In genomic region chr15:73867426-73867825, GRCh38 we compare ENCODE assay signal across 24 cellular contexts. TPM values are rescaled to one million over a fixed set of nuclear protein-coding genes. Genes with fewer than 3 reads are reported as not detected.
A peak's percentile ranks its signal among the peaks of the same experiment; 100 is the strongest.
DNase-seq lines count a peak whose midpoint lies in the region; ATAC-seq, FAIRE-seq and TF ChIP-seq lines count a peak whose summit lies in the region.
"Had no signal": no experiment of that assay in that cellular context is flagged by ENCODE, and none has a peak within 500 bp of the region (broad histone marks: within the 10 kb centered on the region; RNA-seq: fewer than 3 reads in every experiment).

No MANE protein-coding gene starts in this region.

- no peak overlapping the region for H3K4me2 ChIP-seq in H1 (ENCODE audit: insufficient read depth in 1 of 2, low read depth in 2 of 2, low read length in 2 of 2)
- H3K4me2 ChIP-seq: A549 had no signal

- ATAC-seq in right cardiac atrium (no peak), left cardiac atrium (no peak), left lobe of liver (no peak)
- ATAC-seq: A549, GM12878 had no signal

- H3K79me2 ChIP-seq in H1 (ENCODE audit: control insufficient read depth in 1 of 2, insufficient read depth in 2 of 2, low read length in 2 of 2), result no peaks in the 10 kb centered on the region

- H3K4me1 ChIP-seq in right cardiac atrium (ENCODE audit: control insufficient read depth, insufficient read depth, low read length), result peaks cover 14% of the 10 kb centered on the region
- H3K4me1 ChIP-seq in H1 (replicated peaks in 1 of 4; ENCODE audit: control insufficient read depth in 3 of 4, insufficient read depth in 4 of 4, low read length in 3 of 4), result peaks cover 0 to 2% (median 0%) of the 10 kb centered on the region in 4 experiments; a peak in 4 of 7 replicates
- H3K4me1 ChIP-seq: A549, BE2C had no signal

- peak overlapping the region; percentile 36 for H4K91ac ChIP-seq in H1 (replicated peaks; ENCODE audit: insufficient read length, low read length)

- peak overlapping the region; percentile 14; the same call in 1 of the 2 replicates for H3K18ac ChIP-seq in H1 (ENCODE audit: extremely low read depth, low read length)

- H3K56ac ChIP-seq in H1 (replicated peaks; ENCODE audit: insufficient read length, low read depth, low read length), result no peak overlapping the region

- no peak overlapping the region for H4K5ac ChIP-seq in H1 (ENCODE audit: insufficient read length, low read depth, low read length)

- H4K20me1 ChIP-seq in H1 (replicated peaks in 1 of 2; ENCODE audit: control insufficient read depth in 1 of 2, insufficient read depth in 2 of 2, low read length in 2 of 2), result no peaks in the 10 kb centered on the region
- H4K20me1 ChIP-seq: BLaER1 treated with 17β-estradiol and CSF1 and Interleukin-3, amounts not matched to agents 10 nM and 100 nM had no signal

- no peak overlapping the region for H2AFZ ChIP-seq in H1 (ENCODE audit: low read length)

- FAIRE-seq in H1 (lab: Jason Lieb, UNC) (no peak), RCC 7860 (lab: Jason Lieb, UNC) (no peak)
- FAIRE-seq: A549, D721Med, GM12878 had no signal

- H3K27me3 ChIP-seq in right cardiac atrium (ENCODE audit: control insufficient read depth, insufficient read depth) (no peaks in the 10 kb centered on the region), H1 (replicated peaks in 1 of 4; ENCODE audit: control insufficient read depth in 3 of 4, extremely low read depth in 1 of 4, insufficient read depth in 3 of 4, low read length in 3 of 4) (no peaks in the 10 kb centered on the region)
- H3K27me3 ChIP-seq: BLaER1 treated with 17β-estradiol and CSF1 and Interleukin-3, amounts not matched to agents 10 nM and 100 nM had no signal

- TF ChIP-seq CTCF in H1 (IDR thresholded peaks at IDR 0.05; ENCODE audit: control extremely low read depth in 1 of 3, insufficient read depth in 1 of 3, low read depth in 1 of 3, low read length in 3 of 3), result no peak

- peak in 2 of 3 donors; percentile 62 to 66 for DNase-seq in right cardiac atrium
- no peak for DNase-seq in left cardiac atrium
- DNase-seq in H1 (ENCODE audit: low read depth in 1 of 2, low spot score in 2 of 2), result no peak
- peak; percentile 46 for DNase-seq in left lobe of liver (ENCODE audit: low spot score)
- no peak for DNase-seq in RCC 7860 (ENCODE audit: low spot score)
- DNase-seq in NK-92 treated with Interleukin-12 subunit alpha and Interleukin-12 subunit beta, amount 100 ng/mL, for 24 hours (lab: John Stamatoyannopoulos, UW), result no peak
- DNase-seq in NCI-H524 (lab: John Stamatoyannopoulos, UW), result no peak
- DNase-seq: 8988T; ACHN; AML-193; BE2C; CD4-positive, alpha-beta T cell; CD8-positive, alpha-beta memory T cell; DMS 273 treated with DMSO at 0.1 percent for 48 hours; DMS79; EL; GDM1 had no signal

- H3K4me3 ChIP-seq in right cardiac atrium (ENCODE audit: low read length) (no peak overlapping the region), H1 (ENCODE audit: extremely low read depth in 1 of 4, insufficient read depth in 2 of 4, low read depth in 3 of 4, low read length in 4 of 4) (no peak overlapping the region)
- H3K4me3 ChIP-seq: A549; BLaER1 treated with 17β-estradiol and CSF1 and Interleukin-3, amounts not matched to agents 10 nM and 100 nM; GM12878 had no signal

- CTCF ChIA-PET in H1 (lab: Charles Lee; ENCODE audit: partially characterized antibody), result interaction anchor here (0.6 to 6.5 kb wide), 37 partner anchors 7 to 271 kb away, joined by 3 to 36 read pairs (median 5); partner anchors contain the start of genes LOXL1 and TBC1D21

- no peak overlapping the region; the same call in 1 of the 2 replicates for H2BK20ac ChIP-seq in H1 (ENCODE audit: low read length)

- no peak overlapping the region for H3K9ac ChIP-seq in H1 (replicated peaks in 1 of 4; ENCODE audit: extremely low read depth in 1 of 4, low read depth in 3 of 4, low read length in 3 of 4)
- H3K9ac ChIP-seq: BLaER1 treated with 17β-estradiol and CSF1 and Interleukin-3, amounts not matched to agents 10 nM and 100 nM had no signal

- H3K23me2 ChIP-seq in H1 (ENCODE audit: low read depth, low read length), result no peaks in the 10 kb centered on the region

- 65% methylated on average over 3 of the region's 3 CpGs for WGBS in right cardiac atrium
- 84% methylated on average over 3 of the region's 3 CpGs; no CpG with 5 or more reads in 1 of the 2 experiments for WGBS in H1 (ENCODE audit: extremely low coverage in 1 of 2, insufficient coverage in 1 of 2, insufficient read length in 1 of 2, insufficient replicate concordance in 2 of 2, low coverage in 1 of 2, low lambda C conversion rate in 2 of 2, missing lambda C conversion rate in 1 of 2), 2 experiments

- TF ChIP-seq EP300 in H1 (IDR thresholded peaks at IDR 0.05; ENCODE audit: borderline replicate concordance in 1 of 2, low read depth in 2 of 2, low read length in 2 of 2), result no peak

- H3K79me1 ChIP-seq in H1 (ENCODE audit: low read depth, low read length), result no peaks in the 10 kb centered on the region

- H3K14ac ChIP-seq in H1 (ENCODE audit: insufficient read length), result no peak overlapping the region

- no peak overlapping the region; the same call in 1 of the 2 replicates for H2BK12ac ChIP-seq in H1 (ENCODE audit: low read depth, low read length)

- no peak overlapping the region for H3K4ac ChIP-seq in H1 (replicated peaks; ENCODE audit: insufficient read length, low read depth, low read length)

- intact Hi-C loops in right cardiac atrium (cut with DNase I) (no loop called here), left cardiac atrium (cut with DNase I) (no loop called here)

- POLR2A ChIA-PET in H1 (lab: Charles Lee; ENCODE audit: partially characterized antibody), result interaction anchor here (0.7 to 1.3 kb wide), 2 partner anchors 68 to 157 kb away, joined by 3 read pairs; no protein-coding TSS in a partner anchor

- H3K23ac ChIP-seq in H1 (ENCODE audit: insufficient read length), result no peak overlapping the region

- no peak for TF ChIP-seq RAD21 in H1 (IDR thresholded peaks at IDR 0.05 in 1 of 2, conservative IDR thresholded peaks at IDR 0.05 in 1 of 2; ENCODE audit: low read depth in 2 of 2, low read length in 2 of 2)

- H2BK120ac ChIP-seq in H1 (replicated peaks; ENCODE audit: low read depth, low read length), result no peak overlapping the region

- no peak for TF ChIP-seq POLR2A in H1 (IDR thresholded peaks at IDR 0.05; ENCODE audit: control extremely low read depth in 1 of 2, low read depth in 2 of 2, low read length in 2 of 2)

- no peak overlapping the region for H2BK15ac ChIP-seq in H1 (ENCODE audit: low read length)

- no peaks in the 10 kb centered on the region for H3K36me3 ChIP-seq in H1 (ENCODE audit: control insufficient read depth in 2 of 4, insufficient read depth in 4 of 4, low read length in 3 of 4)
- H3K36me3 ChIP-seq: BE2C; BLaER1 treated with 17β-estradiol and CSF1 and Interleukin-3, amounts not matched to agents 10 nM and 100 nM had no signal

- H3K9me3 ChIP-seq in right cardiac atrium (ENCODE audit: control insufficient read depth, low read length) (no peaks in the 10 kb centered on the region), H1 (ENCODE audit: insufficient read depth in 2 of 2, low read depth in 1 of 2, low read length in 1 of 2) (0 out of 4 replicates have a peak, but pooled peaks cover 0 to 3% of the 10 kb centered on the region in 2 experiments)
- H3K9me3 ChIP-seq: A549; BE2C; BLaER1 treated with 17β-estradiol and CSF1 and Interleukin-3, amounts not matched to agents 10 nM and 100 nM had no signal

- no peak overlapping the region for H2BK5ac ChIP-seq in H1 (ENCODE audit: low read depth, low read length)

- H3K27ac ChIP-seq in right cardiac atrium (ENCODE audit: low read length) (no peak overlapping the region), H1 (ENCODE audit: low read depth, low read length) (no peak overlapping the region)
- H3K27ac ChIP-seq: A549; BLaER1 treated with 17β-estradiol and CSF1 and Interleukin-3, amounts not matched to agents 10 nM and 100 nM had no signal

- peak overlapping the region; percentile 47; the same call in 1 of the 2 replicates for H2AK5ac ChIP-seq in H1 (ENCODE audit: low read depth, low read length)

- no peak overlapping the region for H4K8ac ChIP-seq in H1 (ENCODE audit: extremely low read depth, insufficient read depth, low read length)

TF ChIP-seq in H1, 55 proteins besides CTCF, POLR2A, EP300 and RAD21:
- no peak for TF ChIP-seq BRCA1 (IDR thresholded peaks at IDR 0.05; ENCODE audit: low read depth, low read length)
- TF ChIP-seq SIN3A (conservative IDR thresholded peaks at IDR 0.05 in 1 of 2, IDR thresholded peaks at IDR 0.05 in 1 of 2; ENCODE audit: low read depth in 1 of 2, low read length in 2 of 2), result no peak
- no peak for TF ChIP-seq POLR2AphosphoS5 (IDR thresholded peaks at IDR 0.05; ENCODE audit: low read depth, low read length)
- no peak for TF ChIP-seq RBBP5 (IDR thresholded peaks at IDR 0.05; ENCODE audit: borderline replicate concordance, low read depth, low read length)
- TF ChIP-seq SRF (IDR thresholded peaks at IDR 0.05; ENCODE audit: low read depth, low read length), result no peak
- TF ChIP-seq RNF2 (IDR thresholded peaks at IDR 0.05; ENCODE audit: borderline replicate concordance, low read depth, low read length, missing control alignments, poor library complexity, severe bottlenecking), result no peak

RNA-seq across cellular contexts. Expression of gene TBC1D21, which starts 5.9 kb away (rescaled TPM):
- total RNA-seq in right cardiac atrium, result not detected
- polyA plus RNA-seq in right cardiac atrium, result not detected
- total RNA-seq in left cardiac atrium, result not detected
- total RNA-seq in H1 (2021; fragmentation: NEBNext Ultra II Directional; extraction: Animal tissue kit (Norgen Biotek cat#: 25700)), result not detected in 2 replicates
- polyA plus RNA-seq in H1 (2011; rRNA removed), result not detected in 2 replicates
- polyA plus RNA-seq in H1 (2011; cell fraction: cytosol; rRNA removed), result not detected
- not detected for polyA plus RNA-seq in H1 (2011; cell fraction: nucleus; rRNA removed)
- not detected in 4 replicates for polyA plus RNA-seq in H1 (2012, experiment 1 of 2)
- not detected for polyA plus RNA-seq in H1 (2012, experiment 2 of 2)
- polyA plus RNA-seq in H1 (2013, experiment 1 of 2), result not detected
- polyA plus RNA-seq in H1 (2013, experiment 2 of 2), result not detected
- not detected in 2 replicates for polyA minus RNA-seq in H1 (2011; rRNA and poly(A)+ RNA removed)
- polyA minus RNA-seq in H1 (2011; cell fraction: cytosol; rRNA and poly(A)+ RNA removed), result not detected
- polyA minus RNA-seq in H1 (2011; cell fraction: nucleus; rRNA and poly(A)+ RNA removed), result not detected
- not detected for total RNA-seq in left lobe of liver
- total RNA-seq: CD4-positive, alpha-beta T cell; CD8-positive, alpha-beta memory T cell; GM12878; H4; H9 had no signal
- polyA plus RNA-seq: A549; CD14-positive monocyte; CD8-positive, alpha-beta memory T cell; GM12878 had no signal

RNA-seq across cellular contexts. Expression of gene LOXL1, which starts 58.8 kb away (rescaled TPM):
- total RNA-seq in right cardiac atrium (10 to 100 TPM; 17.4 to 41.0 (median 18.6) TPM), left cardiac atrium (10 to 100 TPM; 12.0 to 31.5 TPM), left lobe of liver (0.75 TPM)
- polyA plus RNA-seq in right cardiac atrium (29.8 TPM), H1 (2011; rRNA removed) (14.4 and 22.7 TPM in 2 replicates)
- total RNA-seq in H1 (2021; fragmentation: NEBNext Ultra II Directional; extraction: Animal tissue kit (Norgen Biotek cat#: 25700)), result 8.1 and 9.3 TPM in 2 replicates
- 13.3 TPM for polyA plus RNA-seq in H1 (2011; cell fraction: cytosol; rRNA removed)
- 25.7 TPM for polyA plus RNA-seq in H1 (2011; cell fraction: nucleus; rRNA removed)
- polyA plus RNA-seq in H1 (2012, experiment 1 of 2), result 6.5 to 22.3 TPM (median 16.9 TPM) in 4 replicates
- polyA plus RNA-seq in H1 (2012, experiment 2 of 2), result 32.8 TPM
- polyA plus RNA-seq in H1 (2013, experiment 1 of 2), result 29.6 TPM
- polyA plus RNA-seq in H1 (2013, experiment 2 of 2), result 31.4 TPM
- 11.7 and 13.9 TPM in 2 replicates for polyA minus RNA-seq in H1 (2011; rRNA and poly(A)+ RNA removed)
- 14.2 TPM for polyA minus RNA-seq in H1 (2011; cell fraction: cytosol; rRNA and poly(A)+ RNA removed)
- polyA minus RNA-seq in H1 (2011; cell fraction: nucleus; rRNA and poly(A)+ RNA removed), result 11.9 TPM

Comparison
In these comparisons a context has a peak if more than half of its experiments do, and no peak if none do; other contexts are left out.
1. DNase-seq: peak in right cardiac atrium (2 of 3) and left lobe of liver (single experiment); none in left cardiac atrium (single experiment), H1 (0 of 2), RCC 7860 (single experiment), NK-92 treated with Interleukin-12 subunit alpha and Interleukin-12 subunit beta, amount 100 ng/mL, for 24 hours (single experiment) and NCI-H524 (0 of 2).